In genomic region chr2:32930436-32930835, GRCh38 we compare ENCODE assay signal across 8 cellular contexts.
"Had no signal": no experiment of that assay in that cellular context is flagged by ENCODE, and none has a peak within 500 bp of the region (broad histone marks: within the 10 kb centered on the region; RNA-seq: fewer than 3 reads in every experiment).

No MANE protein-coding gene starts in this region.

- H3K4me1 ChIP-seq: HAP-1 had no signal

- H3K36me3 ChIP-seq: HAP-1 had no signal

- H3K9ac ChIP-seq: GM23248, KMS-11 had no signal

- H3K4me3 ChIP-seq: GM23248, HAP-1 had no signal

- DNase-seq: GM23248, GOT3, H7, IMR-90, KBM-7 had no signal

- H3K27ac ChIP-seq: GM23248, HL-60, KMS-11 had no signal

- H2AFZ ChIP-seq: GM23248 had no signal

- H3K9me3 ChIP-seq: HAP-1 had no signal
